1 cellular context compared by ENCODE assay signal in genomic region chr15:36356978-36357582, GRCh38.
A peak's percentile ranks its signal among the peaks of the same experiment; 100 is the strongest.
TF ChIP-seq lines count a peak whose summit lies in the region.

No MANE protein-coding gene starts in this region.

TF ChIP-seq in IMR-90, 13 proteins besides CTCF, POLR2A, EP300 and RAD21:
- peak; percentile 54; the same call in 1 of the 2 replicates for TF ChIP-seq CEBPB (IDR thresholded peaks at IDR 0.05; ENCODE audit: low read depth, low read length)
- TF ChIP-seq CHD1 (IDR thresholded peaks at IDR 0.05; ENCODE audit: low read depth, low read length), result no peak
- TF ChIP-seq, protein P1, sequence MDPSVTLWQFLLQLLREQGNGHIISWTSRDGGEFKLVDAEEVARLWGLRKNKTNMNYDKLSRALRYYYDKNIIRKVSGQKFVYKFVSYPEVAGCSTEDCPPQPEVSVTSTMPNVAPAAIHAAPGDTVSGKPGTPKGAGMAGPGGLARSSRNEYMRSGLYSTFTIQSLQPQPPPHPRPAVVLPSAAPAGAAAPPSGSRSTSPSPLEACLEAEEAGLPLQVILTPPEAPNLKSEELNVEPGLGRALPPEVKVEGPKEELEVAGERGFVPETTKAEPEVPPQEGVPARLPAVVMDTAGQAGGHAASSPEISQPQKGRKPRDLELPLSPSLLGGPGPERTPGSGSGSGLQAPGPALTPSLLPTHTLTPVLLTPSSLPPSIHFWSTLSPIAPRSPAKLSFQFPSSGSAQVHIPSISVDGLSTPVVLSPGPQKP (IDR thresholded peaks at IDR 0.05; ENCODE audit: borderline replicate concordance, low read depth, low read length), result no peak
- no peak for TF ChIP-seq NFE2L2 (IDR thresholded peaks at IDR 0.05; ENCODE audit: low read depth, low read length)
- TF ChIP-seq FOS (IDR thresholded peaks at IDR 0.05; ENCODE audit: low read depth, low read length), result peak; percentile 46; the same call in 1 of the 2 replicates
- TF ChIP-seq, protein P2, sequence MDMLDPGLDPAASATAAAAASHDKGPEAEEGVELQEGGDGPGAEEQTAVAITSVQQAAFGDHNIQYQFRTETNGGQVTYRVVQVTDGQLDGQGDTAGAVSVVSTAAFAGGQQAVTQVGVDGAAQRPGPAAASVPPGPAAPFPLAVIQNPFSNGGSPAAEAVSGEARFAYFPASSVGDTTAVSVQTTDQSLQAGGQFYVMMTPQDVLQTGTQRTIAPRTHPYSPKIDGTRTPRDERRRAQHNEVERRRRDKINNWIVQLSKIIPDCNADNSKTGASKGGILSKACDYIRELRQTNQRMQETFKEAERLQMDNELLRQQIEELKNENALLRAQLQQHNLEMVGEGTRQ (IDR thresholded peaks at IDR 0.05; ENCODE audit: low read depth, low read length), result no peak
- TF ChIP-seq SMC3 (IDR thresholded peaks at IDR 0.05; ENCODE audit: low read depth, low read length), result no peak
